In the genomic region with DNA sequence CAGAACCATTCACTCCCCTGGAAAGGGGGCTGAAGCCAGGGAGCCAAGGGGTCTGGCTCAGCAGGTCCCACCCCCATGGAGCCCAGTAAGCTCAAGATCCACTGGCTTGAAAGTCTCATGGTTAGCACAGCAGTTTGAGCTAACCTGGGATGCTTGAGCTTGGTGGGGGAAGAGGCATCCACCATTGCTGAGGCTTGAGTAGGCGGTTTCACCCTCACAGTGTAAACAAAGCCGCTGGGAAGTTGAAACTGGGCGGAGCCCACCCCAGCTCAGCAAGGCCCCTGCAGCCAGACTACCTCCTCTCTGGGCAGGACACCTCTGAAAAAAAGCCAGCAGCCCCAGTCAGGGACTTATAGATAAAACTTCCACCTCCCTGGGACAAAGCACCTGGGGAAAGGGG, we compare ENCODE assay signal across 1 cellular context.
TF ChIP-seq lines count a peak whose summit lies in the region.

No MANE protein-coding gene starts in this region.

TF ChIP-seq in WTC11, 78 proteins besides CTCF, POLR2A, EP300 and RAD21 (continued from another document):
- TF ChIP-seq, protein P1, sequence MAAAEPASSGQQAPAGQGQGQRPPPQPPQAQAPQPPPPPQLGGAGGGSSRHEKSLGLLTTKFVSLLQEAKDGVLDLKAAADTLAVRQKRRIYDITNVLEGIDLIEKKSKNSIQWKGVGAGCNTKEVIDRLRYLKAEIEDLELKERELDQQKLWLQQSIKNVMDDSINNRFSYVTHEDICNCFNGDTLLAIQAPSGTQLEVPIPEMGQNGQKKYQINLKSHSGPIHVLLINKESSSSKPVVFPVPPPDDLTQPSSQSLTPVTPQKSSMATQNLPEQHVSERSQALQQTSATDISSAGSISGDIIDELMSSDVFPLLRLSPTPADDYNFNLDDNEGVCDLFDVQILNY (CRISPR knock-in tag; IDR thresholded peaks at IDR 0.05) = no peak
- TF ChIP-seq, protein P2, sequence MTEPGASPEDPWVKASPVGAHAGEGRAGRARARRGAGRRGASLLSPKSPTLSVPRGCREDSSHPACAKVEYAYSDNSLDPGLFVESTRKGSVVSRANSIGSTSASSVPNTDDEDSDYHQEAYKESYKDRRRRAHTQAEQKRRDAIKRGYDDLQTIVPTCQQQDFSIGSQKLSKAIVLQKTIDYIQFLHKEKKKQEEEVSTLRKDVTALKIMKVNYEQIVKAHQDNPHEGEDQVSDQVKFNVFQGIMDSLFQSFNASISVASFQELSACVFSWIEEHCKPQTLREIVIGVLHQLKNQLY (CRISPR knock-in tag; IDR thresholded peaks at IDR 0.05) = no peak
- TF ChIP-seq IRF2 (CRISPR knock-in tag; IDR thresholded peaks at IDR 0.05; ENCODE audit: borderline replicate concordance, low read depth) (no peak), ZBTB21 (CRISPR knock-in tag; IDR thresholded peaks at IDR 0.05; ENCODE audit: borderline replicate concordance) (no peak)
- TF ChIP-seq, protein P3, sequence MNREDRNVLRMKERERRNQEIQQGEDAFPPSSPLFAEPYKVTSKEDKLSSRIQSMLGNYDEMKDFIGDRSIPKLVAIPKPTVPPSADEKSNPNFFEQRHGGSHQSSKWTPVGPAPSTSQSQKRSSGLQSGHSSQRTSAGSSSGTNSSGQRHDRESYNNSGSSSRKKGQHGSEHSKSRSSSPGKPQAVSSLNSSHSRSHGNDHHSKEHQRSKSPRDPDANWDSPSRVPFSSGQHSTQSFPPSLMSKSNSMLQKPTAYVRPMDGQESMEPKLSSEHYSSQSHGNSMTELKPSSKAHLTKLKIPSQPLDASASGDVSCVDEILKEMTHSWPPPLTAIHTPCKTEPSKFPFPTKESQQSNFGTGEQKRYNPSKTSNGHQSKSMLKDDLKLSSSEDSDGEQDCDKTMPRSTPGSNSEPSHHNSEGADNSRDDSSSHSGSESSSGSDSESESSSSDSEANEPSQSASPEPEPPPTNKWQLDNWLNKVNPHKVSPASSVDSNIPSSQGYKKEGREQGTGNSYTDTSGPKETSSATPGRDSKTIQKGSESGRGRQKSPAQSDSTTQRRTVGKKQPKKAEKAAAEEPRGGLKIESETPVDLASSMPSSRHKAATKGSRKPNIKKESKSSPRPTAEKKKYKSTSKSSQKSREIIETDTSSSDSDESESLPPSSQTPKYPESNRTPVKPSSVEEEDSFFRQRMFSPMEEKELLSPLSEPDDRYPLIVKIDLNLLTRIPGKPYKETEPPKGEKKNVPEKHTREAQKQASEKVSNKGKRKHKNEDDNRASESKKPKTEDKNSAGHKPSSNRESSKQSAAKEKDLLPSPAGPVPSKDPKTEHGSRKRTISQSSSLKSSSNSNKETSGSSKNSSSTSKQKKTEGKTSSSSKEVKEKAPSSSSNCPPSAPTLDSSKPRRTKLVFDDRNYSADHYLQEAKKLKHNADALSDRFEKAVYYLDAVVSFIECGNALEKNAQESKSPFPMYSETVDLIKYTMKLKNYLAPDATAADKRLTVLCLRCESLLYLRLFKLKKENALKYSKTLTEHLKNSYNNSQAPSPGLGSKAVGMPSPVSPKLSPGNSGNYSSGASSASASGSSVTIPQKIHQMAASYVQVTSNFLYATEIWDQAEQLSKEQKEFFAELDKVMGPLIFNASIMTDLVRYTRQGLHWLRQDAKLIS (CRISPR knock-in tag; IDR thresholded peaks at IDR 0.05; ENCODE audit: borderline replicate concordance) = no peak
